Comparison of ENCODE assay signal across 4 cellular contexts in the genomic region with DNA sequence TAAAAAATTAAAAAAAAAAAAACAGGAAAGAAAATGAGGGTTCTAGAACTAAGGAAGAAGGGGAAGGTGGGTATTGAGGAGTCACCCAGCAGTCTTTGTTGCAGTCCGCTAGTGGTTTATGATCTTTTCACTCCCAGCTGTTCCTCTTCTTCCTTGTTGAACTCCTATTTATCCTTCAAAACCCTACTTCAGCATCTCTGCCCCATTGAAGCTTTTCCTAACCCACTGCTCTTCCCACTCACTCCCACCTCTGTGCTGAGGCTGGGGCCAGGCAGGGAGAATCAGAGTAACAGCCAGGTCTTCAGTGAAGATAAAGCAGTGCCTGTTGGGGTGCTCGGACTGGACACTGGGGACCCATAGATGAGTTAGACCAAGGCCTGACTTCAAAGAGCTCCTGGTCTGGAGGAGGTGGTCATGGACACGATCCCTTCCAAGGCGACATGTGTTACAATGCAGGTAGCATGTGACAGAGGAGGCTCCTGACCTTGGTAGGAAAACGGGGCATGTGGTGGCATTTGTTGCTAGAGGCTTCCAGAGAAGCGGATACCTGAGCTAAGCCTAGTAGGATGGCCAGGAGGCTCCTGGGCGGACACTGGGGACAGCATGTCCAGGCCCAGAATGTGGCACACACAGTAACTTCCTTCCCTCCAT.
TF ChIP-seq lines count a peak whose summit lies in the region.

No MANE protein-coding gene starts in this region.

TF ChIP-seq in SK-N-SH treated with all-trans-retinoic acid at 6 μM for 48 hours, 23 proteins besides CTCF, POLR2A, EP300 and RAD21:
- TF ChIP-seq SNAI2 (CRISPR knock-in tag; IDR thresholded peaks at IDR 0.05) = no peak
- peak; percentile 97 for TF ChIP-seq ZFP3 (CRISPR knock-in tag; IDR thresholded peaks at IDR 0.05)

TF ChIP-seq in SK-N-SH, 30 proteins besides CTCF, POLR2A, EP300 and RAD21:
- no peak for TF ChIP-seq POLR2AphosphoS5 (IDR thresholded peaks at IDR 0.05; ENCODE audit: low read depth, low read length)
- no peak for TF ChIP-seq MXI1 (IDR thresholded peaks at IDR 0.05; ENCODE audit: low read depth, low read length)
- TF ChIP-seq SMC3 (IDR thresholded peaks at IDR 0.05; ENCODE audit: low read depth, low read length) = no peak
- TF ChIP-seq TCF12 (IDR thresholded peaks at IDR 0.05) = no peak
- TF ChIP-seq RCOR1 (IDR thresholded peaks at IDR 0.05; ENCODE audit: low read length) = no peak
- TF ChIP-seq GATA2 (CRISPR knock-in tag; IDR thresholded peaks at IDR 0.05) = no peak
- TF ChIP-seq, protein P1, sequence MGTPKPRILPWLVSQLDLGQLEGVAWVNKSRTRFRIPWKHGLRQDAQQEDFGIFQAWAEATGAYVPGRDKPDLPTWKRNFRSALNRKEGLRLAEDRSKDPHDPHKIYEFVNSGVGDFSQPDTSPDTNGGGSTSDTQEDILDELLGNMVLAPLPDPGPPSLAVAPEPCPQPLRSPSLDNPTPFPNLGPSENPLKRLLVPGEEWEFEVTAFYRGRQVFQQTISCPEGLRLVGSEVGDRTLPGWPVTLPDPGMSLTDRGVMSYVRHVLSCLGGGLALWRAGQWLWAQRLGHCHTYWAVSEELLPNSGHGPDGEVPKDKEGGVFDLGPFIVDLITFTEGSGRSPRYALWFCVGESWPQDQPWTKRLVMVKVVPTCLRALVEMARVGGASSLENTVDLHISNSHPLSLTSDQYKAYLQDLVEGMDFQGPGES (IDR thresholded peaks at IDR 0.05; ENCODE audit: low read depth, low read length) = no peak
- TF ChIP-seq, protein P2, sequence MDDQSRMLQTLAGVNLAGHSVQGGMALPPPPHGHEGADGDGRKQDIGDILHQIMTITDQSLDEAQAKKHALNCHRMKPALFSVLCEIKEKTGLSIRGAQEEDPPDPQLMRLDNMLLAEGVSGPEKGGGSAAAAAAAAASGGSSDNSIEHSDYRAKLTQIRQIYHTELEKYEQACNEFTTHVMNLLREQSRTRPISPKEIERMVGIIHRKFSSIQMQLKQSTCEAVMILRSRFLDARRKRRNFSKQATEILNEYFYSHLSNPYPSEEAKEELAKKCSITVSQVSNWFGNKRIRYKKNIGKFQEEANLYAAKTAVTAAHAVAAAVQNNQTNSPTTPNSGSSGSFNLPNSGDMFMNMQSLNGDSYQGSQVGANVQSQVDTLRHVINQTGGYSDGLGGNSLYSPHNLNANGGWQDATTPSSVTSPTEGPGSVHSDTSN (IDR thresholded peaks at IDR 0.05) = no peak
- TF ChIP-seq, protein P3, sequence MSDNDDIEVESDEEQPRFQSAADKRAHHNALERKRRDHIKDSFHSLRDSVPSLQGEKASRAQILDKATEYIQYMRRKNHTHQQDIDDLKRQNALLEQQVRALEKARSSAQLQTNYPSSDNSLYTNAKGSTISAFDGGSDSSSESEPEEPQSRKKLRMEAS (IDR thresholded peaks at IDR 0.05; ENCODE audit: low read depth) = no peak

TF ChIP-seq in HEK293, 187 proteins besides CTCF, POLR2A, EP300 and RAD21:
- TF ChIP-seq ZNF16 (tag by site-specific recombination; IDR thresholded peaks at IDR 0.05; ENCODE audit: low read depth) (no peak), MEIS1 (CRISPR knock-in tag; IDR thresholded peaks at IDR 0.05; ENCODE audit: borderline replicate concordance) (no peak), ZNF610 (tag by site-specific recombination; IDR thresholded peaks at IDR 0.05; ENCODE audit: borderline replicate concordance) (no peak), ZNF223 (tag by site-specific recombination; IDR thresholded peaks at IDR 0.05) (no peak), ZFP3 (tag by site-specific recombination; IDR thresholded peaks at IDR 0.05; ENCODE audit: low read depth) (peak; percentile 91), ZBTB20 (tag by site-specific recombination; IDR thresholded peaks at IDR 0.05) (no peak), EGR2 (tag by site-specific recombination; IDR thresholded peaks at IDR 0.05; ENCODE audit: low read depth) (peak; percentile 39; the same call in 1 of the 2 replicates), ZNF677 (tag by site-specific recombination; IDR thresholded peaks at IDR 0.05) (no peak), ZNF341 (tag by site-specific recombination; IDR thresholded peaks at IDR 0.05; ENCODE audit: low read depth) (0 out of 2 replicates have a peak, but pooled peaks have one; percentile 33), ZNF302 (tag by site-specific recombination; IDR thresholded peaks at IDR 0.05; ENCODE audit: low read depth) (no peak), ZFHX2 (tag by site-specific recombination; conservative IDR thresholded peaks at IDR 0.05) (peak; percentile 44), ZNF324 (tag by site-specific recombination; IDR thresholded peaks at IDR 0.05) (no peak)
- TF ChIP-seq, protein P4, sequence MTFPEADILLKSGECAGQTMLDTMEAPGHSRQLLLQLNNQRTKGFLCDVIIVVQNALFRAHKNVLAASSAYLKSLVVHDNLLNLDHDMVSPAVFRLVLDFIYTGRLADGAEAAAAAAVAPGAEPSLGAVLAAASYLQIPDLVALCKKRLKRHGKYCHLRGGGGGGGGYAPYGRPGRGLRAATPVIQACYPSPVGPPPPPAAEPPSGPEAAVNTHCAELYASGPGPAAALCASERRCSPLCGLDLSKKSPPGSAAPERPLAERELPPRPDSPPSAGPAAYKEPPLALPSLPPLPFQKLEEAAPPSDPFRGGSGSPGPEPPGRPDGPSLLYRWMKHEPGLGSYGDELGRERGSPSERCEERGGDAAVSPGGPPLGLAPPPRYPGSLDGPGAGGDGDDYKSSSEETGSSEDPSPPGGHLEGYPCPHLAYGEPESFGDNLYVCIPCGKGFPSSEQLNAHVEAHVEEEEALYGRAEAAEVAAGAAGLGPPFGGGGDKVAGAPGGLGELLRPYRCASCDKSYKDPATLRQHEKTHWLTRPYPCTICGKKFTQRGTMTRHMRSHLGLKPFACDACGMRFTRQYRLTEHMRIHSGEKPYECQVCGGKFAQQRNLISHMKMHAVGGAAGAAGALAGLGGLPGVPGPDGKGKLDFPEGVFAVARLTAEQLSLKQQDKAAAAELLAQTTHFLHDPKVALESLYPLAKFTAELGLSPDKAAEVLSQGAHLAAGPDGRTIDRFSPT (tag by site-specific recombination; IDR thresholded peaks at IDR 0.05) = no peak
- TF ChIP-seq, protein P5, sequence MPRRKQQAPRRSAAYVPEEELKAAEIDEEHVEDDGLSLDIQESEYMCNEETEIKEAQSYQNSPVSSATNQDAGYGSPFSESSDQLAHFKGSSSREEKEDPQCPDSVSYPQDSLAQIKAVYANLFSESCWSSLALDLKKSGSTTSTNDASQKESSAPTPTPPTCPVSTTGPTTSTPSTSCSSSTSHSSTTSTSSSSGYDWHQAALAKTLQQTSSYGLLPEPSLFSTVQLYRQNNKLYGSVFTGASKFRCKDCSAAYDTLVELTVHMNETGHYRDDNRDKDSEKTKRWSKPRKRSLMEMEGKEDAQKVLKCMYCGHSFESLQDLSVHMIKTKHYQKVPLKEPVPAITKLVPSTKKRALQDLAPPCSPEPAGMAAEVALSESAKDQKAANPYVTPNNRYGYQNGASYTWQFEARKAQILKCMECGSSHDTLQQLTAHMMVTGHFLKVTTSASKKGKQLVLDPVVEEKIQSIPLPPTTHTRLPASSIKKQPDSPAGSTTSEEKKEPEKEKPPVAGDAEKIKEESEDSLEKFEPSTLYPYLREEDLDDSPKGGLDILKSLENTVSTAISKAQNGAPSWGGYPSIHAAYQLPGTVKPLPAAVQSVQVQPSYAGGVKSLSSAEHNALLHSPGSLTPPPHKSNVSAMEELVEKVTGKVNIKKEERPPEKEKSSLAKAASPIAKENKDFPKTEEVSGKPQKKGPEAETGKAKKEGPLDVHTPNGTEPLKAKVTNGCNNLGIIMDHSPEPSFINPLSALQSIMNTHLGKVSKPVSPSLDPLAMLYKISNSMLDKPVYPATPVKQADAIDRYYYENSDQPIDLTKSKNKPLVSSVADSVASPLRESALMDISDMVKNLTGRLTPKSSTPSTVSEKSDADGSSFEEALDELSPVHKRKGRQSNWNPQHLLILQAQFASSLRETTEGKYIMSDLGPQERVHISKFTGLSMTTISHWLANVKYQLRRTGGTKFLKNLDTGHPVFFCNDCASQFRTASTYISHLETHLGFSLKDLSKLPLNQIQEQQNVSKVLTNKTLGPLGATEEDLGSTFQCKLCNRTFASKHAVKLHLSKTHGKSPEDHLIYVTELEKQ (tag by site-specific recombination; IDR thresholded peaks at IDR 0.05; ENCODE audit: borderline replicate concordance) = no peak

TF ChIP-seq in GM12878, 131 proteins besides CTCF, POLR2A, EP300 and RAD21:
- TF ChIP-seq NRF1 (conservative IDR thresholded peaks at IDR 0.05; ENCODE audit: low read depth, low read length) = no peak
- TF ChIP-seq NFYA (IDR thresholded peaks at IDR 0.05; ENCODE audit: borderline replicate concordance, low read depth, low read length) = no peak
- TF ChIP-seq, protein P6, sequence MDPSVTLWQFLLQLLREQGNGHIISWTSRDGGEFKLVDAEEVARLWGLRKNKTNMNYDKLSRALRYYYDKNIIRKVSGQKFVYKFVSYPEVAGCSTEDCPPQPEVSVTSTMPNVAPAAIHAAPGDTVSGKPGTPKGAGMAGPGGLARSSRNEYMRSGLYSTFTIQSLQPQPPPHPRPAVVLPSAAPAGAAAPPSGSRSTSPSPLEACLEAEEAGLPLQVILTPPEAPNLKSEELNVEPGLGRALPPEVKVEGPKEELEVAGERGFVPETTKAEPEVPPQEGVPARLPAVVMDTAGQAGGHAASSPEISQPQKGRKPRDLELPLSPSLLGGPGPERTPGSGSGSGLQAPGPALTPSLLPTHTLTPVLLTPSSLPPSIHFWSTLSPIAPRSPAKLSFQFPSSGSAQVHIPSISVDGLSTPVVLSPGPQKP (IDR thresholded peaks at IDR 0.05; ENCODE audit: low read depth, low read length) = no peak
- TF ChIP-seq ZBED1 (IDR thresholded peaks at IDR 0.05; ENCODE audit: borderline replicate concordance) = no peak
- TF ChIP-seq ASH2L (IDR thresholded peaks at IDR 0.05; ENCODE audit: borderline replicate concordance, low read depth) = no peak
- no peak for TF ChIP-seq JUND (IDR thresholded peaks at IDR 0.05; ENCODE audit: low read depth, low read length)
- no peak for TF ChIP-seq ZNF274 (IDR thresholded peaks at IDR 0.05; ENCODE audit: insufficient read depth, insufficient read length)
- TF ChIP-seq, protein P7, sequence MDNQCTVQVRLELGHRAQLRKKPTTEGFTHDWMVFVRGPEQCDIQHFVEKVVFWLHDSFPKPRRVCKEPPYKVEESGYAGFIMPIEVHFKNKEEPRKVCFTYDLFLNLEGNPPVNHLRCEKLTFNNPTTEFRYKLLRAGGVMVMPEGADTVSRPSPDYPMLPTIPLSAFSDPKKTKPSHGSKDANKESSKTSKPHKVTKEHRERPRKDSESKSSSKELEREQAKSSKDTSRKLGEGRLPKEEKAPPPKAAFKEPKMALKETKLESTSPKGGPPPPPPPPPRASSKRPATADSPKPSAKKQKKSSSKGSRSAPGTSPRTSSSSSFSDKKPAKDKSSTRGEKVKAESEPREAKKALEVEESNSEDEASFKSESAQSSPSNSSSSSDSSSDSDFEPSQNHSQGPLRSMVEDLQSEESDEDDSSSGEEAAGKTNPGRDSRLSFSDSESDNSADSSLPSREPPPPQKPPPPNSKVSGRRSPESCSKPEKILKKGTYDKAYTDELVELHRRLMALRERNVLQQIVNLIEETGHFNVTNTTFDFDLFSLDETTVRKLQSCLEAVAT (IDR thresholded peaks at IDR 0.05) = no peak
- no peak for TF ChIP-seq RAD51 (IDR thresholded peaks at IDR 0.05)
- TF ChIP-seq POU2F2 (IDR thresholded peaks at IDR 0.05; ENCODE audit: borderline replicate concordance, low read depth, low read length) = no peak
- TF ChIP-seq, protein P8, sequence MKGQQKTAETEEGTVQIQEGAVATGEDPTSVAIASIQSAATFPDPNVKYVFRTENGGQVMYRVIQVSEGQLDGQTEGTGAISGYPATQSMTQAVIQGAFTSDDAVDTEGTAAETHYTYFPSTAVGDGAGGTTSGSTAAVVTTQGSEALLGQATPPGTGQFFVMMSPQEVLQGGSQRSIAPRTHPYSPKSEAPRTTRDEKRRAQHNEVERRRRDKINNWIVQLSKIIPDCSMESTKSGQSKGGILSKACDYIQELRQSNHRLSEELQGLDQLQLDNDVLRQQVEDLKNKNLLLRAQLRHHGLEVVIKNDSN (IDR thresholded peaks at IDR 0.05; ENCODE audit: borderline replicate concordance, extremely low read length, insufficient read depth, low read depth, low read length) = no peak
- TF ChIP-seq, protein P9, sequence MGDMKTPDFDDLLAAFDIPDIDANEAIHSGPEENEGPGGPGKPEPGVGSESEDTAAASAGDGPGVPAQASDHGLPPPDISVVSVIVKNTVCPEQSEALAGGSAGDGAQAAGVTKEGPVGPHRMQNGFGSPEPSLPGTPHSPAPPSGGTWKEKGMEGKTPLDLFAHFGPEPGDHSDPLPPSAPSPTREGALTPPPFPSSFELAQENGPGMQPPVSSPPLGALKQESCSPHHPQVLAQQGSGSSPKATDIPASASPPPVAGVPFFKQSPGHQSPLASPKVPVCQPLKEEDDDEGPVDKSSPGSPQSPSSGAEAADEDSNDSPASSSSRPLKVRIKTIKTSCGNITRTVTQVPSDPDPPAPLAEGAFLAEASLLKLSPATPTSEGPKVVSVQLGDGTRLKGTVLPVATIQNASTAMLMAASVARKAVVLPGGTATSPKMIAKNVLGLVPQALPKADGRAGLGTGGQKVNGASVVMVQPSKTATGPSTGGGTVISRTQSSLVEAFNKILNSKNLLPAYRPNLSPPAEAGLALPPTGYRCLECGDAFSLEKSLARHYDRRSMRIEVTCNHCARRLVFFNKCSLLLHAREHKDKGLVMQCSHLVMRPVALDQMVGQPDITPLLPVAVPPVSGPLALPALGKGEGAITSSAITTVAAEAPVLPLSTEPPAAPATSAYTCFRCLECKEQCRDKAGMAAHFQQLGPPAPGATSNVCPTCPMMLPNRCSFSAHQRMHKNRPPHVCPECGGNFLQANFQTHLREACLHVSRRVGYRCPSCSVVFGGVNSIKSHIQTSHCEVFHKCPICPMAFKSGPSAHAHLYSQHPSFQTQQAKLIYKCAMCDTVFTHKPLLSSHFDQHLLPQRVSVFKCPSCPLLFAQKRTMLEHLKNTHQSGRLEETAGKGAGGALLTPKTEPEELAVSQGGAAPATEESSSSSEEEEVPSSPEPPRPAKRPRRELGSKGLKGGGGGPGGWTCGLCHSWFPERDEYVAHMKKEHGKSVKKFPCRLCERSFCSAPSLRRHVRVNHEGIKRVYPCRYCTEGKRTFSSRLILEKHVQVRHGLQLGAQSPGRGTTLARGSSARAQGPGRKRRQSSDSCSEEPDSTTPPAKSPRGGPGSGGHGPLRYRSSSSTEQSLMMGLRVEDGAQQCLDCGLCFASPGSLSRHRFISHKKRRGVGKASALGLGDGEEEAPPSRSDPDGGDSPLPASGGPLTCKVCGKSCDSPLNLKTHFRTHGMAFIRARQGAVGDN (IDR thresholded peaks at IDR 0.05) = no peak
